ENCODE assay signal across 9 cellular contexts in genomic region chr9:89999176-89999533, GRCh38.
A peak's percentile ranks its signal among the peaks of the same experiment; 100 is the strongest.
DNase-seq lines count a peak whose midpoint lies in the region; ATAC-seq and TF ChIP-seq lines count a peak whose summit lies in the region.
"Had no signal": no experiment of that assay in that cellular context is flagged by ENCODE, and none has a peak within 500 bp of the region (broad histone marks: within the 10 kb centered on the region; RNA-seq: fewer than 3 reads in every experiment).

No MANE protein-coding gene starts in this region.

- peak overlapping the region; percentile 82 for H3K27ac Mint-ChIP-seq in activated naive CD8-positive, alpha-beta T cell

- 38% methylated on average over 3 of the region's 3 CpGs for WGBS in liver
- whole genome bisulfite sequencing in thymus: 88% methylated on average over 3 of the region's 3 CpGs

- peak overlapping the region; percentile 9 to 76 for H3K9ac ChIP-seq in liver (ENCODE audit: low read depth in 1 of 2, low read length in 2 of 2)

- H3K27ac ChIP-seq in liver (ENCODE audit: low read depth in 1 of 2, low read length in 2 of 2): peak overlapping the region; percentile 73 to 90
- H3K27ac ChIP-seq in thymus (ENCODE audit: low read depth): peak overlapping the region; percentile 31

- H3K4me3 ChIP-seq in liver (ENCODE audit: low read depth in 1 of 3, low read length in 3 of 3) (no peak overlapping the region), thymus (ENCODE audit: low read length) (no peak overlapping the region)

- H3K27me3 ChIP-seq in liver (ENCODE audit: control insufficient read depth in 4 of 4, insufficient read depth in 4 of 4, low read length in 3 of 4): no peaks in the 10 kb centered on the region
- H3K27me3 ChIP-seq in thymus (ENCODE audit: control insufficient read depth, insufficient read depth): no peaks in the 10 kb centered on the region
- H3K27me3 ChIP-seq: MG63 had no signal

- DNase-seq in SIG-M5 treated with dmso at 0.1 percent for 504 hours (lab: John Stamatoyannopoulos, UW; ENCODE audit: unreplicated experiment): peak; percentile 8
- no peak for DNase-seq in SIG-M5 (lab: John Stamatoyannopoulos, UW)
- DNase-seq in RKO (ENCODE audit: low spot score): no peak
- DNase-seq: MG63 had no signal

- H3K4me1 Mint-ChIP-seq in activated naive CD8-positive, alpha-beta T cell (ENCODE audit: low read depth): peaks cover 27% of the 10 kb centered on the region

- H3K4me1 ChIP-seq in liver (ENCODE audit: control insufficient read depth in 4 of 4, insufficient read depth in 4 of 4, low read length in 3 of 4) (peaks cover 19 to 55% (median 36%) of the 10 kb centered on the region in 4 donors), thymus (ENCODE audit: control insufficient read depth, insufficient read depth, low read length) (peaks cover 9% of the 10 kb centered on the region)

- no peaks in the 10 kb centered on the region for H3K36me3 Mint-ChIP-seq in activated naive CD8-positive, alpha-beta T cell

- no peaks in the 10 kb centered on the region for H3K9me3 Mint-ChIP-seq in activated naive CD8-positive, alpha-beta T cell (ENCODE audit: low read depth)

- no peak for TF ChIP-seq CTCF in liver (IDR thresholded peaks at IDR 0.05; ENCODE audit: low read depth, low read length, missing input control)

- ATAC-seq in HG03460 (IDR thresholded peaks at IDR 0.05; ENCODE audit: unreplicated experiment) (no peak), GM18867 (IDR thresholded peaks at IDR 0.05; ENCODE audit: unreplicated experiment) (no peak)

- H3K36me3 ChIP-seq in liver (ENCODE audit: control insufficient read depth in 4 of 4, insufficient read depth in 3 of 4, low read depth in 1 of 4, low read length in 3 of 4) (no peaks in the 10 kb centered on the region), thymus (ENCODE audit: control insufficient read depth, insufficient read depth) (no peaks in the 10 kb centered on the region)
- H3K36me3 ChIP-seq: MG63 had no signal

- H3K4me3 Mint-ChIP-seq in activated naive CD8-positive, alpha-beta T cell: peak overlapping the region; percentile 65

- H3K9me3 ChIP-seq in liver (ENCODE audit: control insufficient read depth in 4 of 4, low read length in 3 of 4): no peaks in the 10 kb centered on the region
- no peaks in the 10 kb centered on the region for H3K9me3 ChIP-seq in thymus (ENCODE audit: control insufficient read depth)
- H3K9me3 ChIP-seq: MG63 had no signal

- no peaks in the 10 kb centered on the region for H3K27me3 Mint-ChIP-seq in activated naive CD8-positive, alpha-beta T cell

- TF ChIP-seq RAD21 in liver (IDR thresholded peaks at IDR 0.05): peak in 1 of 2 donors; percentile 51

TF ChIP-seq in liver, 16 proteins besides CTCF, POLR2A, EP300 and RAD21:
- TF ChIP-seq RXRA (IDR thresholded peaks at IDR 0.05) (peak in 1 of 2 donors; percentile 20), ZBTB33 (IDR thresholded peaks at IDR 0.05) (no peak), SP1 (IDR thresholded peaks at IDR 0.05) (peak; percentile 51), HNF4A (conservative IDR thresholded peaks at IDR 0.05) (peak in 1 of 2 donors; percentile 17)
